In the genomic region with DNA sequence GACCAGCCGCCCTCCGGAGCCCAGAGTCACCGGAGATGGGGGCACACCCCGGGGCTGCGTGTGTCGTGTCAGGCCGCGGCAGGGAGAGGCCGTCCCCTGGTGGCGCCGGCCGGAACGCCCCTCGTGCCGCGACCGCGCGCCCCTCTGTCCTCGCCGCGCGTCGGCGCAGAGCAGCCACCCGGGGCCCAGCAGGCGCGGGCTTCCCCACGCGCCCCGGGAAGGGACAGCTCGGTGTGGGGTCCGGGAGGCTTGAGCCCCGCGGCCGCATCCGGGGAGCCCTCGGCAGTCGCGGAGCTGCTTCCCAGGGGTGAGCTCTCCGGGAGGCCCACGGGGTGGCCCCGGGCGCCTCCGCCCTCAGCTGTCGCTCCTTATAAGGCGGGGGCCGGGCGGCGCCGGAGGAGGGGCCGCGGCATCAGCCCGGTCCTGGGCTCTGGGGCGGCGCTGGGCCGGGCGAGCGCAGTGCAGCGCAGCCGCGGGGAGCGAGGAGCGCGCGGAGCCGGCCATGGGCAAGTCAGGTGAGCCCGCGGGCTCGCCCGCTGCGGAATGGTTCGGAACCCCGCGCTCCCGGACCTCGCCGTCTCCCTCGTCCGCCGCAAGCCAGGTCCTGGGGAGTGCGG, we compare ENCODE assay signal across 8 cellular contexts. TPM values are rescaled to one million over a fixed set of nuclear protein-coding genes. Genes with fewer than 3 reads are reported as not detected.
A peak's percentile ranks its signal among the peaks of the same experiment; 100 is the strongest.
DNase-seq lines count a peak whose midpoint lies in the region; ATAC-seq and TF ChIP-seq lines count a peak whose summit lies in the region.

Gene GLIPR2, plus strand, starts transcription at position 457 of the 617 bp plus-strand sequence. Its CDS starts 46 bp downstream, at position 503.

- no peaks in the 10 kb centered on the region for H3K9me3 ChIP-seq in IMR-90 (ENCODE audit: control insufficient read depth, insufficient read depth, low read length)
- no peaks in the 10 kb centered on the region for H3K9me3 ChIP-seq in right cardiac atrium (ENCODE audit: control insufficient read depth, low read length)
- H3K9me3 ChIP-seq in uterus, result no peaks in the 10 kb centered on the region

- peak; percentile 91 for ATAC-seq in GM21515 (IDR thresholded peaks at IDR 0.05; ENCODE audit: unreplicated experiment)
- ATAC-seq in IMR-90 (ENCODE audit: low read depth), result peak; percentile 97
- ATAC-seq in right cardiac atrium, result peak; percentile 96 to 97

- in situ Hi-C loops in IMR-90 (cut with MboI; ENCODE audit: low sequenced_read_pairs), result no loop called here

- peaks cover 37% of the 10 kb centered on the region for H4K20me1 ChIP-seq in IMR-90 (ENCODE audit: insufficient read depth, low read length)

- peak; percentile 37 for TF ChIP-seq CTCF in IMR-90 (conservative IDR thresholded peaks at IDR 0.05; ENCODE audit: low read depth, low read length)
- peak in 3 of 4 experiments; percentile 9 to 44 (median 43) for TF ChIP-seq CTCF in uterus (IDR thresholded peaks at IDR 0.05)

- no TSS peak for BruUV-seq in IMR-90 (replicated peaks; lab: Mats Ljungman, UMichigan)

- H4K5ac ChIP-seq in IMR-90 (ENCODE audit: low read depth, low read length), result peak within 1 kb of the TSS; percentile 23

- peak within 1 kb of the TSS; percentile 80 for H3K9ac ChIP-seq in IMR-90 (ENCODE audit: low read depth, low read length)

- H3K79me1 ChIP-seq in IMR-90 (ENCODE audit: low read depth in 1 of 2, low read length in 2 of 2), result peaks cover 32 to 45% of the 10 kb centered on the region in 2 experiments

- H2BK120ac ChIP-seq in IMR-90 (ENCODE audit: low read depth, low read length), result peak within 1 kb of the TSS; percentile 68

- H3K36me3 ChIP-seq in IMR-90 (ENCODE audit: control insufficient read depth, insufficient read depth, low read length) (peaks cover 3% of the 10 kb centered on the region; the same call in 1 of the 2 replicates), uterus (no peaks in the 10 kb centered on the region)

- TF ChIP-seq POLR2A in IMR-90 (IDR thresholded peaks at IDR 0.05; ENCODE audit: low read depth, low read length) (peak; percentile 44; the same call in 1 of the 2 replicates), uterus (IDR thresholded peaks at IDR 0.05) (peak; percentile 90 to 94)

- peak within 1 kb of the TSS; percentile 60 for H2AK9ac ChIP-seq in IMR-90 (replicated peaks; ENCODE audit: low read depth, low read length, poor library complexity)

- H3K56ac ChIP-seq in IMR-90 (ENCODE audit: extremely low read depth, insufficient read depth, low read length), result no peak within 1 kb of the TSS

- peak within 1 kb of the TSS; percentile 47 for H4K91ac ChIP-seq in IMR-90 (ENCODE audit: insufficient read depth, low read depth, low read length)

- peak within 1 kb of the TSS; percentile 49; the same call in 1 of the 3 replicates for H2BK15ac ChIP-seq in IMR-90 (ENCODE audit: low read depth, low read length)

- peak within 1 kb of the TSS; percentile 54 for H3K14ac ChIP-seq in IMR-90 (replicated peaks; ENCODE audit: low read depth, low read length)

- DNase-seq in EL, result peak; percentile 77
- peak; percentile 65 for DNase-seq in IMR-90
- peak; percentile 63 to 87 (median 73) for DNase-seq in T-helper 2 cell
- peak in 43 of 56 donors; percentile 26 to 85 (median 58) for DNase-seq in amygdala (lab: John Stamatoyannopoulos, UW)
- DNase-seq in right cardiac atrium, result peak; percentile 86 to 94 (median 92)
- DNase-seq in putamen (ENCODE audit: low spot score), result peak; percentile 82
- DNase-seq in uterus, result peak; percentile 76 to 83

- H2BK5ac ChIP-seq in IMR-90 (ENCODE audit: low read depth, low read length, poor library complexity, severe bottlenecking), result peak within 1 kb of the TSS; percentile 50

- TF ChIP-seq RAD21 in IMR-90 (IDR thresholded peaks at IDR 0.05; ENCODE audit: low read length), result peak; percentile 26; the same call in 1 of the 2 replicates

- H3K23ac ChIP-seq in IMR-90 (ENCODE audit: low read depth, low read length), result peak within 1 kb of the TSS; percentile 71

- H3K27ac ChIP-seq in IMR-90 (ENCODE audit: insufficient read depth, low read length), result peak within 1 kb of the TSS; percentile 65
- H3K27ac ChIP-seq in right cardiac atrium (ENCODE audit: low read length), result no peak within 1 kb of the TSS
- peak within 1 kb of the TSS; percentile 81 to 88 for H3K27ac ChIP-seq in uterus

- H3K4me3 ChIP-seq in IMR-90 (ENCODE audit: insufficient read depth, low read depth, low read length) (peak within 1 kb of the TSS; percentile 78), right cardiac atrium (ENCODE audit: low read length) (peak within 1 kb of the TSS; percentile 84), uterus (peak within 1 kb of the TSS; percentile 39 to 87)

- dilution Hi-C loops in IMR-90 (cut with HindIII; ENCODE audit: low sequenced_read_pairs, unreplicated experiment), result no loop called here

- peak within 1 kb of the TSS; percentile 95 for H2AFZ ChIP-seq in IMR-90 (replicated peaks; ENCODE audit: low read length, poor library complexity)

- intact Hi-C loops in IMR-90 (cut with micrococcal nuclease), result loop anchor here (2.0 kb wide), 2 partner anchors 26 to 54 kb away; partner anchors contain the start of gene CLTA
- intact Hi-C loops in right cardiac atrium (cut with DNase I), result no loop called here
- intact Hi-C loops in uterus (cut with DNase I; ENCODE audit: low total_unique reads), result no loop called here

- H3K9me1 ChIP-seq in IMR-90 (ENCODE audit: insufficient read depth, low read length), result peaks cover 15% of the 10 kb centered on the region

- POLR2A ChIA-PET in IMR-90 (lab: Charles Lee; ENCODE audit: unreplicated experiment), result no interaction called here

- peak within 1 kb of the TSS; percentile 93 for H3K4me2 ChIP-seq in IMR-90 (ENCODE audit: low read depth, low read length)

- peak within 1 kb of the TSS; percentile 43; the same call in 1 of the 2 replicates for H3K18ac ChIP-seq in IMR-90 (ENCODE audit: low read depth, low read length)

- no peaks in the 10 kb centered on the region for H3K27me3 ChIP-seq in IMR-90 (ENCODE audit: control insufficient read depth, insufficient read depth, low read length)
- H3K27me3 ChIP-seq in right cardiac atrium (ENCODE audit: control insufficient read depth, insufficient read depth), result no peaks in the 10 kb centered on the region
- no peaks in the 10 kb centered on the region for H3K27me3 ChIP-seq in uterus

- 0 out of 2 replicates have a peak within 1 kb of the TSS, but pooled peaks have one; percentile 5 for H2BK20ac ChIP-seq in IMR-90 (ENCODE audit: low read depth, low read length)

- peak within 1 kb of the TSS; percentile 85 for H3K4ac ChIP-seq in IMR-90 (ENCODE audit: low read depth, low read length)

- WGBS in IMR-90 (ENCODE audit: extremely low coverage in 2 of 2, insufficient read length in 1 of 2), 2 experiments, result 0% methylated on average over 43 of the region's 82 CpGs; no CpG with 5 or more reads in 1 of the 2 experiments
- whole genome bisulfite sequencing in right cardiac atrium, result under 1% methylated on average over 82 of the region's 82 CpGs

- CTCF ChIA-PET in IMR-90 (lab: Yijun Ruan, JAX), result interaction anchor here (0.6 kb wide), 1 partner anchor 35 kb away, joined by 4 read pairs; no protein-coding TSS in a partner anchor

- H4K8ac ChIP-seq in IMR-90 (ENCODE audit: low read depth in 2 of 2, low read length in 2 of 2), result peak within 1 kb of the TSS; percentile 9 to 61; a peak in 2 of 4 replicates

- peak within 1 kb of the TSS; percentile 66 for H2AK5ac ChIP-seq in IMR-90 (ENCODE audit: low read depth, low read length)

- H3K4me1 ChIP-seq in IMR-90 (ENCODE audit: control insufficient read depth, insufficient read depth, low read length), result peaks cover 17% of the 10 kb centered on the region
- no peaks in the 10 kb centered on the region for H3K4me1 ChIP-seq in right cardiac atrium (ENCODE audit: control insufficient read depth, insufficient read depth, low read length)
- H3K4me1 ChIP-seq in uterus, result peaks cover 2 to 13% of the 10 kb centered on the region in 2 donors

TF ChIP-seq in IMR-90, 13 proteins besides CTCF, POLR2A, EP300 and RAD21:
- peak; percentile 23; the same call in 1 of the 2 replicates for TF ChIP-seq MAZ (IDR thresholded peaks at IDR 0.05; ENCODE audit: borderline replicate concordance, low read depth, low read length)
- TF ChIP-seq SMC3 (IDR thresholded peaks at IDR 0.05; ENCODE audit: low read depth, low read length), result no peak
- no peak for TF ChIP-seq CHD1 (IDR thresholded peaks at IDR 0.05; ENCODE audit: low read depth, low read length)
- TF ChIP-seq, protein P1, sequence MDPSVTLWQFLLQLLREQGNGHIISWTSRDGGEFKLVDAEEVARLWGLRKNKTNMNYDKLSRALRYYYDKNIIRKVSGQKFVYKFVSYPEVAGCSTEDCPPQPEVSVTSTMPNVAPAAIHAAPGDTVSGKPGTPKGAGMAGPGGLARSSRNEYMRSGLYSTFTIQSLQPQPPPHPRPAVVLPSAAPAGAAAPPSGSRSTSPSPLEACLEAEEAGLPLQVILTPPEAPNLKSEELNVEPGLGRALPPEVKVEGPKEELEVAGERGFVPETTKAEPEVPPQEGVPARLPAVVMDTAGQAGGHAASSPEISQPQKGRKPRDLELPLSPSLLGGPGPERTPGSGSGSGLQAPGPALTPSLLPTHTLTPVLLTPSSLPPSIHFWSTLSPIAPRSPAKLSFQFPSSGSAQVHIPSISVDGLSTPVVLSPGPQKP (IDR thresholded peaks at IDR 0.05; ENCODE audit: borderline replicate concordance, low read depth, low read length), result no peak
- no peak for TF ChIP-seq RFX5 (IDR thresholded peaks at IDR 0.05; ENCODE audit: low read depth, low read length)
- no peak for TF ChIP-seq BHLHE40 (IDR thresholded peaks at IDR 0.05; ENCODE audit: low read depth, low read length)

RNA-seq across cellular contexts. Expression of gene GLIPR2, which starts in this region (rescaled TPM):
- total RNA-seq in IMR-90 (2012; rRNA removed) (35.8 and 37.8 TPM in 2 replicates), right cardiac atrium (10 to 100 TPM in 3 of 4 donors, 1 to 10 TPM in 1; 9.0 to 23.2 (median 14.7) TPM), uterus (100 to 1,000 TPM in 1 of 4 donors, 10 to 100 TPM in 3; 25.6 to 109 (median 60.8) TPM)
- polyA plus RNA-seq in IMR-90 (2012; rRNA removed) (42.7 and 43.3 TPM in 2 replicates), right cardiac atrium (8.8 TPM)
- 34.1 and 37.4 TPM in 2 replicates for polyA plus RNA-seq in IMR-90 (2012; cell fraction: cytosol; rRNA removed)
- polyA plus RNA-seq in IMR-90 (2012; cell fraction: nucleus; rRNA removed; ENCODE audit: low replicate concordance), result 14.4 and 29.4 TPM in 2 replicates
